ENCODE assay signal across 8 cellular contexts in genomic region chr3:50320853-50321145, GRCh38. TPM values are rescaled to one million over a fixed set of nuclear protein-coding genes. Genes with fewer than 3 reads are reported as not detected.
A peak's percentile ranks its signal among the peaks of the same experiment; 100 is the strongest.
DNase-seq lines count a peak whose midpoint lies in the region; ATAC-seq and TF ChIP-seq lines count a peak whose summit lies in the region.

No MANE protein-coding gene starts in this region.

- intact Hi-C loops in prostate gland (cut with DNase I): loop anchor here (5.0 kb wide), 1 partner anchor 83 kb away; the partner anchor contains the start of gene GNAI2

- H3K9me3 ChIP-seq in OCI-LY3 (ENCODE audit: insufficient read depth, low read length): no peaks in the 10 kb centered on the region
- H3K9me3 ChIP-seq in prostate gland: no peaks in the 10 kb centered on the region

- TF ChIP-seq CTCF in OCI-LY3 (IDR thresholded peaks at IDR 0.05; ENCODE audit: low read depth, low read length) (no peak), epithelial cell of proximal tubule (conservative IDR thresholded peaks at IDR 0.05; ENCODE audit: low read depth, low read length) (no peak), prostate gland (IDR thresholded peaks at IDR 0.05) (no peak)

- H3K4me3 ChIP-seq in OCI-LY3 (ENCODE audit: low read length): peak overlapping the region; percentile 84
- peak overlapping the region; percentile 89 for H3K4me3 ChIP-seq in epithelial cell of proximal tubule (ENCODE audit: low read depth, low read length)
- H3K4me3 ChIP-seq in prostate gland: peak overlapping the region; percentile 48 to 68

- H3K36me3 ChIP-seq in OCI-LY3 (replicated peaks; ENCODE audit: low read depth, low read length) (peaks cover 28% of the 10 kb centered on the region), prostate gland (no peaks in the 10 kb centered on the region)

- H3K27ac ChIP-seq in OCI-LY3 (ENCODE audit: low read length): peak overlapping the region; percentile 74
- peak overlapping the region; percentile 88 to 95 for H3K27ac ChIP-seq in prostate gland

- WGBS in prostate gland: under 1% methylated on average over 14 of the region's 22 CpGs

- H4K20me1 ChIP-seq in OCI-LY3 (ENCODE audit: insufficient read depth, low read length): no peaks in the 10 kb centered on the region

- TF ChIP-seq POLR2A in prostate gland (IDR thresholded peaks at IDR 0.05): no peak

- no peak overlapping the region for H2AFZ ChIP-seq in OCI-LY3 (ENCODE audit: low read depth, low read length)

- H3K79me2 ChIP-seq in OCI-LY3 (ENCODE audit: low read length): peaks cover 19% of the 10 kb centered on the region

- H3K9ac ChIP-seq in OCI-LY3 (ENCODE audit: low read length): peak overlapping the region; percentile 86

- ATAC-seq in GM18508 (IDR thresholded peaks at IDR 0.05; ENCODE audit: insufficient read depth, unreplicated experiment): peak; percentile 13

- peak overlapping the region; percentile 87 for H3K4me2 ChIP-seq in OCI-LY3 (ENCODE audit: low read length)

- DNase-seq in epithelial cell of proximal tubule (ENCODE audit: low read depth): no peak
- DNase-seq in prostate gland (ENCODE audit: low spot score): no peak
- no peak for DNase-seq in foreskin melanocyte
- no peak for DNase-seq in SW 1271 (lab: John Stamatoyannopoulos, UW)
- DNase-seq in NCI-H1105 treated with DMSO at 0.1 percent for 48 hours (lab: John Stamatoyannopoulos, UW): no peak
- no peak for DNase-seq in DMS114 treated with DMSO at 0.1 percent for 48 hours (lab: John Stamatoyannopoulos, UW; ENCODE audit: unreplicated experiment)

- H3K27me3 ChIP-seq in OCI-LY3 (ENCODE audit: low read depth, low read length): no peaks in the 10 kb centered on the region
- no peaks in the 10 kb centered on the region for H3K27me3 ChIP-seq in prostate gland (replicated peaks; ENCODE audit: insufficient read depth)

- peaks cover 31% of the 10 kb centered on the region for H3K4me1 ChIP-seq in OCI-LY3 (ENCODE audit: low read length)
- H3K4me1 ChIP-seq in prostate gland (replicated peaks): peaks cover 27% of the 10 kb centered on the region

RNA-seq across cellular contexts. Expression of gene HYAL2, which starts 1.7 kb away (rescaled TPM):
- 123 and 145 TPM in 2 replicates for total RNA-seq in epithelial cell of proximal tubule
- 100 to 1,000 TPM in 1 of 2 donors, 10 to 100 TPM in 1; 76.1 to 131 TPM for total RNA-seq in prostate gland

RNA-seq across cellular contexts. Expression of gene TUSC2, which starts 7.2 kb away (rescaled TPM):
- total RNA-seq in epithelial cell of proximal tubule (39.8 and 46.6 TPM in 2 replicates), prostate gland (100 to 1,000 TPM in 1 of 2 donors, 10 to 100 TPM in 1; 31.9 to 121 TPM)

RNA-seq across cellular contexts. Expression of gene HYAL1, which starts 17.4 kb away (rescaled TPM):
- total RNA-seq in epithelial cell of proximal tubule (1.3 and 2.2 TPM in 2 replicates), prostate gland (1 to 10 TPM; 2.0 TPM)

RNA-seq across cellular contexts. Expression of gene RASSF1, which starts 19.8 kb away (rescaled TPM):
- total RNA-seq in epithelial cell of proximal tubule: 27.0 and 31.5 TPM in 2 replicates
- total RNA-seq in prostate gland: 10 to 100 TPM; 23.8 to 36.6 TPM

RNA-seq across cellular contexts. Expression of gene HYAL3, which starts 21.6 kb away (rescaled TPM):
- 7.8 and 8.8 TPM in 2 replicates for total RNA-seq in epithelial cell of proximal tubule
- total RNA-seq in prostate gland: 10 to 100 TPM in 1 of 2 donors, 1 to 10 TPM in 1; 4.1 to 10.7 TPM
